14 cellular contexts compared by ENCODE assay signal in the genomic region with DNA sequence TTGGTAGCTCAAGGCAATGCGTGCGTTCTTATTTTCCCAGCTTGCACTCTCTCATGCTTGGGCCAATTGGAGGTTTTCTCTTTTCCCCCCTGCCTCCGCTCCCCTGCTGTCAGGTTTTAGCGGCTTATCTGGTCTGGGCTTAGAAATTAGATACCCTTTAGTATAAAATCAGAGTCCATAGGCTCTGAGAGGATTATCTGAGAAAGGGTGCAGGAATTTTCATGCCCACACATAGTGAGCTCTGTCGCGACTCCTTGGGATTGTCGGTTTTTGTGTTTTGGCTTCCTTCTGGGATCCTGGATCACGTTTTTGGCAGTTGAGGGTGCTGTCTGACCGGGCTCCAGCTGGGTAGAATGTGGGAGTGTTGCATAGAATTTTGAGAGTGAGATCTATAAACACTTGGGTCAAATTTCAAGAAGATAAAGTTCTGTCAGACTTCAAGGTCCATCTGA. TPM values are rescaled to one million over a fixed set of nuclear protein-coding genes. Genes with fewer than 3 reads are reported as not detected.
DNase-seq lines count a peak whose midpoint lies in the region; FAIRE-seq and TF ChIP-seq lines count a peak whose summit lies in the region.
"Had no signal": no experiment of that assay in that cellular context is flagged by ENCODE, and none has a peak within 500 bp of the region (broad histone marks: within the 10 kb centered on the region; RNA-seq: fewer than 3 reads in every experiment).

No MANE protein-coding gene starts in this region.

- no peak overlapping the region for H3K27ac Mint-ChIP-seq in osteocyte (ENCODE audit: unreplicated experiment)
- H3K27ac Mint-ChIP-seq: activated CD8-positive, alpha-beta T cell treated with anti-CD3 and anti-CD28 coated beads for 36 hours; stimulated activated naive B cell treated with anti-CD40 and anti-IgM and Interleukin-4, amounts not matched to agents 10 μg/mL and 1 μg/mL and 100 μg/mL, for 72 hours had no signal

- DNase-seq in H7, result peak; percentile 53
- peak; percentile 16 for DNase-seq in astrocyte of the spinal cord (ENCODE audit: low read depth, low spot score)
- peak; percentile 50 for DNase-seq in iris pigment epithelial cell (ENCODE audit: low read depth)
- DNase-seq in small intestine, result peak; percentile 40
- DNase-seq in HK-2 (ENCODE audit: unreplicated experiment), result no peak
- no peak for DNase-seq in osteocyte (ENCODE audit: extremely low spot score, unreplicated experiment)
- DNase-seq in activated CD4-positive, alpha-beta T cell treated with anti-CD3 and anti-CD28 coated beads, Interleukin-2, amount 50 U/mL, for 1 hour, result no peak
- no peak for DNase-seq in activated effector memory CD4-positive, alpha-beta T cell treated with Interleukin-2 at 50 U/mL for 16 hours
- DNase-seq: activated CD8-positive, alpha-beta T cell treated with anti-CD3 and anti-CD28 coated beads for 36 hours; activated gamma-delta T cell; NCI-H2029 treated with DMSO at 0.1 percent for 48 hours; stimulated activated naive B cell treated with anti-CD40 and anti-IgM and Interleukin-4, amounts not matched to agents 10 μg/mL and 1 μg/mL and 100 μg/mL, for 72 hours had no signal

- H3K27me3 ChIP-seq in H7 (ENCODE audit: control insufficient read depth, insufficient read depth, low read length), result no peaks in the 10 kb centered on the region
- H3K27me3 ChIP-seq in small intestine (ENCODE audit: control insufficient read depth in 2 of 2, insufficient read depth in 2 of 2, low read length in 2 of 2), result no peaks in the 10 kb centered on the region
- H3K27me3 ChIP-seq: gastroesophageal sphincter had no signal

- H3K36me3 ChIP-seq in H7 (replicated peaks; ENCODE audit: control insufficient read depth, insufficient read depth, low read length), result peaks cover 35% of the 10 kb centered on the region
- peaks cover 0 to 4% of the 10 kb centered on the region in 2 donors for H3K36me3 ChIP-seq in small intestine (ENCODE audit: control insufficient read depth in 2 of 2, insufficient read depth in 2 of 2, low read length in 2 of 2)

- in situ Hi-C loops in astrocyte of the spinal cord (cut with HindIII; ENCODE audit: low sequenced_read_pairs), result no loop called here

- H3K4me1 ChIP-seq in small intestine (ENCODE audit: control insufficient read depth in 2 of 2, insufficient read depth in 1 of 2, low read depth in 1 of 2, low read length in 1 of 2), result peaks cover 4 to 5% of the 10 kb centered on the region in 2 donors

- H3K27me3 Mint-ChIP-seq in osteocyte (ENCODE audit: unreplicated experiment), result no peaks in the 10 kb centered on the region
- H3K27me3 Mint-ChIP-seq: activated CD8-positive, alpha-beta T cell treated with anti-CD3 and anti-CD28 coated beads for 36 hours; stimulated activated naive B cell treated with anti-CD40 and anti-IgM and Interleukin-4, amounts not matched to agents 10 μg/mL and 1 μg/mL and 100 μg/mL, for 72 hours had no signal

- no peak overlapping the region for H3K4me3 Mint-ChIP-seq in osteocyte (ENCODE audit: unreplicated experiment)
- H3K4me3 Mint-ChIP-seq: activated CD8-positive, alpha-beta T cell treated with anti-CD3 and anti-CD28 coated beads for 36 hours; stimulated activated naive B cell treated with anti-CD40 and anti-IgM and Interleukin-4, amounts not matched to agents 10 μg/mL and 1 μg/mL and 100 μg/mL, for 72 hours had no signal

- no peaks in the 10 kb centered on the region for H3K9me3 Mint-ChIP-seq in osteocyte (ENCODE audit: unreplicated experiment)
- H3K9me3 Mint-ChIP-seq: activated CD8-positive, alpha-beta T cell treated with anti-CD3 and anti-CD28 coated beads for 36 hours; stimulated activated naive B cell treated with anti-CD40 and anti-IgM and Interleukin-4, amounts not matched to agents 10 μg/mL and 1 μg/mL and 100 μg/mL, for 72 hours had no signal

- H3K27ac ChIP-seq in small intestine (ENCODE audit: low read depth in 1 of 2, low read length in 1 of 2), result no peak overlapping the region

- peaks cover 3% of the 10 kb centered on the region for H3K36me3 Mint-ChIP-seq in osteocyte (ENCODE audit: unreplicated experiment)

- FAIRE-seq in small intestine (lab: Jason Lieb, UNC), result no peak
- FAIRE-seq: colon had no signal

- 26 to 49% (median 47%) methylated on average over 9 of the region's 9 CpGs for WGBS in small intestine, 3 donors

- peaks cover 7% of the 10 kb centered on the region for H3K4me1 Mint-ChIP-seq in osteocyte (ENCODE audit: unreplicated experiment)
- H3K4me1 Mint-ChIP-seq: stimulated activated naive B cell treated with anti-CD40 and anti-IgM and Interleukin-4, amounts not matched to agents 10 μg/mL and 1 μg/mL and 100 μg/mL, for 72 hours had no signal

- H3K4me3 ChIP-seq in H7 (ENCODE audit: insufficient read depth, low read depth, low read length) (no peak overlapping the region), astrocyte of the spinal cord (ENCODE audit: low read depth, low read length) (no peak overlapping the region), small intestine (ENCODE audit: low read depth in 1 of 2, low read length in 2 of 2) (no peak overlapping the region)
- H3K4me3 ChIP-seq: gastroesophageal sphincter had no signal

- TF ChIP-seq CTCF in astrocyte of the spinal cord (IDR thresholded peaks at IDR 0.05; ENCODE audit: low read depth, low read length) (no peak), osteocyte (IDR thresholded peaks at IDR 0.05) (no peak)

- H3K9me3 ChIP-seq in small intestine (ENCODE audit: control insufficient read depth, low read depth), result no peaks in the 10 kb centered on the region
- H3K9me3 ChIP-seq: gastroesophageal sphincter had no signal

RNA-seq across cellular contexts. Expression of a gene that starts 12.4 kb away (rescaled TPM):
- 121 and 122 TPM in 2 replicates for total RNA-seq in H7 (2014; rRNA removed; shearing (Covaris generic))
- polyA plus RNA-seq in small intestine, result 10 to 100 TPM in 1 of 3 donors, 1 to 10 TPM in 2; 4.0 to 13.5 (median 5.9) TPM
- 9.7 and 14.0 TPM in 2 replicates for total RNA-seq in osteocyte

RNA-seq across cellular contexts. Expression of a gene that starts 14.5 kb away (rescaled TPM):
- 73.1 and 97.7 TPM in 2 replicates for total RNA-seq in H7 (2014; rRNA removed; shearing (Covaris generic))
- polyA plus RNA-seq in small intestine, result 100 to 1,000 TPM in 2 of 3 donors, 10 to 100 TPM in 1; 64.9 to 108 (median 101) TPM
- 105 and 115 TPM in 2 replicates for total RNA-seq in osteocyte

RNA-seq across cellular contexts. Expression of a gene that starts 42.8 kb away (rescaled TPM):
- 36.0 and 41.8 TPM in 2 replicates for total RNA-seq in H7 (2014; rRNA removed; shearing (Covaris generic))
- polyA plus RNA-seq in small intestine, result 100 to 1,000 TPM in 2 of 3 donors, 10 to 100 TPM in 1; 82.7 to 194 (median 157) TPM
- total RNA-seq in osteocyte, result 96.8 and 106 TPM in 2 replicates

RNA-seq across cellular contexts. Expression of a gene that starts 57.3 kb away (rescaled TPM):
- 111 and 116 TPM in 2 replicates for total RNA-seq in H7 (2014; rRNA removed; shearing (Covaris generic))
- 10 to 100 TPM; 18.4 to 34.8 (median 22.1) TPM for polyA plus RNA-seq in small intestine
- 59.8 and 68.8 TPM in 2 replicates for total RNA-seq in osteocyte

Comparison
In these comparisons a context has a peak if more than half of its experiments do, and no peak if none do; other contexts are left out.
1. DNase-seq: peak in H7 (single experiment), astrocyte of the spinal cord (single experiment), iris pigment epithelial cell (single experiment) and small intestine (single experiment); none in HK-2 (single experiment), osteocyte (single experiment), activated CD4-positive, alpha-beta T cell treated with anti-CD3 and anti-CD28 coated beads, Interleukin-2, amount 50 U/mL, for 1 hour (single experiment) and activated effector memory CD4-positive, alpha-beta T cell treated with Interleukin-2 at 50 U/mL for 16 hours (single experiment).